In the genomic region with DNA sequence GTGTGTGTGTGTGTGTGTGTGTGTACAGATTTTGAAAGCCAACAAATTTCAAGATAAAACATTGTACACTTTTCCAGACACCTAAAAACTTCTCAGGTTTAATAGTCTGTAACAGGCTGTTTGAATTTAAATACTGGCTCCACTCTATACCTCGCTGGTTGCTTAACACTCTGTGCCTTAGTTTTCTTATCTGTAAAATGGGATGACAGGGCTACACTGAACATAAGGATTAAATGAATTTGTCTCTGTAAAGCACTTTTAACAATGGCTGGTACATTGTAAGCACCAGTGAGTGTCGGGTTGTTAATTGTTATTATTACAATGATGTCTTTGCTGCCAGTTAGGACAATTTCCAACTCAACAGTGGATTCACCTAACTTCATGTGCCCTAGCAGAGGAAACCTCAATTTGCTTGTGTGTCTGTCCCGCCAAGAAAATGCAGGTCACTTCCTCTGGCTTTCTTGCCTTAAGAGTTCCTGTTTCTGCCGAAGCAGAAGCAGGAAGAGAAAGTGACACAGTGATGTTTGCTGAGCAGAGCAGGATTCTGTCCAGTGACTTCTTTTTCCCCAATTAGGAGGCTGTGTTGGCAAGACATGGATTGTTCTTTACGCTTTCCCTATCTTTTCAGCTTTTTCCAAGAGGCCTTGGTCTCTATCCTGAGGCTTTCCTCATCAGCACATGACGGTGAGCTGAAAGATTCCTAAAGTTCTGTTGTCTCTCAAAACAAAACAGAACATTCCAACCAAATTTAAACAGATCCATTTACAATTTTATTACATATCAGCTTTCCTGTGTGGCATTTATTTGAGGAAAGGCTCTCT, we compare ENCODE assay signal across 7 cellular contexts.
DNase-seq lines count a peak whose midpoint lies in the region; ATAC-seq and TF ChIP-seq lines count a peak whose summit lies in the region.

No MANE protein-coding gene starts in this region.

- H3K27me3 ChIP-seq in PC-3 (ENCODE audit: low read length): no peaks in the 10 kb centered on the region

- POLR2A ChIA-PET in PC-3 (lab: Charles Lee; ENCODE audit: unreplicated experiment): no interaction called here
- POLR2A ChIA-PET in naive thymus-derived CD8-positive, alpha-beta T cell (lab: Charles Lee): interaction anchor here (0.9 to 4.5 kb wide), 11 partner anchors 12 to 510 kb away, joined by 3 to 55 read pairs (median 5); partner anchors contain the start of gene ATP2B1

- peaks cover 0 to 5% (median 0%) of the 10 kb centered on the region in 3 donors for H3K36me3 Mint-ChIP-seq in naive thymus-derived CD8-positive, alpha-beta T cell

- no peaks in the 10 kb centered on the region for H3K79me2 ChIP-seq in PC-3 (ENCODE audit: low read length)

- no peaks in the 10 kb centered on the region for H3F3A ChIP-seq in PC-3 (ENCODE audit: low read length, unreplicated experiment)

- no peaks in the 10 kb centered on the region for H3K9me2 ChIP-seq in PC-3 (replicated peaks; ENCODE audit: low read length)

- no peaks in the 10 kb centered on the region for H3K36me3 ChIP-seq in PC-3 (ENCODE audit: low read depth, low read length)

- H3K4me3 Mint-ChIP-seq in naive thymus-derived CD8-positive, alpha-beta T cell: peak overlapping the region; percentile 72 to 85 (median 80)

- peaks cover 30 to 72% (median 49%) of the 10 kb centered on the region in 4 donors for H3K4me1 Mint-ChIP-seq in naive thymus-derived CD8-positive, alpha-beta T cell

- intact Hi-C loops in PC-3 (cut with micrococcal nuclease): no loop called here

- peak overlapping the region; percentile 68 for H2AFZ ChIP-seq in PC-3 (ENCODE audit: low read length)

- no TSS peak for BruUV-seq in PC-3 (replicated peaks; lab: Mats Ljungman, UMichigan)

- H3K27me3 Mint-ChIP-seq in naive thymus-derived CD8-positive, alpha-beta T cell: no peaks in the 10 kb centered on the region

- peaks cover 0 to 9% (median 0%) of the 10 kb centered on the region in 9 donors for H3K9me3 Mint-ChIP-seq in naive thymus-derived CD8-positive, alpha-beta T cell

- no peak overlapping the region for H3K9ac ChIP-seq in PC-3 (ENCODE audit: low read length)

- no peak overlapping the region for H3K4me3 ChIP-seq in PC-3 (ENCODE audit: low read length)
- no peak overlapping the region for H3K4me3 ChIP-seq in choroid plexus epithelial cell (ENCODE audit: low read depth, low read length)

- DNase-seq in PC-3 (no peak), choroid plexus epithelial cell (ENCODE audit: low read depth) (peak; percentile 36), HT-29 (ENCODE audit: low spot score) (no peak), NCI-H526 treated with DMSO at 0.1 percent for 48 hours (lab: John Stamatoyannopoulos, UW) (no peak)
- peak in 9 of 10 donors; percentile 12 to 73 (median 53) for DNase-seq in naive thymus-derived CD8-positive, alpha-beta T cell

- H3K4me2 ChIP-seq in PC-3 (ENCODE audit: low read length): peak overlapping the region; percentile 4; the same call in 1 of the 2 replicates

- no peak overlapping the region for H3K27ac ChIP-seq in PC-3 (ENCODE audit: low read length)

- CTCF ChIA-PET in PC-3 (lab: Charles Lee): no interaction called here

- ATAC-seq in GM18870 (IDR thresholded peaks at IDR 0.05; ENCODE audit: unreplicated experiment): peak; percentile 49
- ATAC-seq in HG02798 (IDR thresholded peaks at IDR 0.05; ENCODE audit: poor library complexity, unreplicated experiment): peak; percentile 69
- peak; percentile 51 for ATAC-seq in PC-3
- peak; percentile 24 to 35 for ATAC-seq in naive thymus-derived CD8-positive, alpha-beta T cell

- H3K9me3 ChIP-seq in PC-3 (ENCODE audit: low read length): no peaks in the 10 kb centered on the region

- TF ChIP-seq CTCF in PC-3 (conservative IDR thresholded peaks at IDR 0.05; ENCODE audit: low read depth, low read length) (no peak), choroid plexus epithelial cell (conservative IDR thresholded peaks at IDR 0.05; ENCODE audit: low read depth, low read length) (no peak)

- peaks cover 2% of the 10 kb centered on the region; the same call in 1 of the 2 replicates for H3K4me1 ChIP-seq in PC-3 (ENCODE audit: insufficient read depth, low read length)

- peak overlapping the region; percentile 96 to 99 (median 98) for H3K27ac Mint-ChIP-seq in naive thymus-derived CD8-positive, alpha-beta T cell

- H4K20me1 ChIP-seq in PC-3 (ENCODE audit: low read length): no peaks in the 10 kb centered on the region

Comparison
In these comparisons a context has a peak if more than half of its experiments do, and no peak if none do; other contexts are left out.
1. DNase-seq: peak in choroid plexus epithelial cell (single experiment) and naive thymus-derived CD8-positive, alpha-beta T cell (9 of 10); none in PC-3 (single experiment), HT-29 (single experiment) and NCI-H526 treated with DMSO at 0.1 percent for 48 hours (single experiment).
2. Peak in every context shown above with its lines, with median percentiles within 50 percentile points of each other: ATAC-seq.